ENCODE assay signal across 1 cellular context in genomic region chr6:44237813-44238433, GRCh38.
TF ChIP-seq lines count a peak whose summit lies in the region.

No MANE protein-coding gene starts in this region.

TF ChIP-seq in HepG2, 621 proteins besides CTCF, POLR2A, EP300 and RAD21 (continued from another document):
- TF ChIP-seq ZNF414 (CRISPR knock-in tag; IDR thresholded peaks at IDR 0.05): 0 out of 2 replicates have a peak, but pooled peaks have one; percentile 30
- no peak for TF ChIP-seq TCF7 (IDR thresholded peaks at IDR 0.05; ENCODE audit: low read depth)
- TF ChIP-seq SALL1 (CRISPR knock-in tag; IDR thresholded peaks at IDR 0.05): peak; percentile 75; the same call in 1 of the 2 replicates
- no peak for TF ChIP-seq ZNF326 (CRISPR knock-in tag; IDR thresholded peaks at IDR 0.05; ENCODE audit: borderline replicate concordance)
- TF ChIP-seq ZNF577 (CRISPR knock-in tag; IDR thresholded peaks at IDR 0.05; ENCODE audit: borderline replicate concordance, low read depth): no peak
- TF ChIP-seq KLF11 (CRISPR knock-in tag; IDR thresholded peaks at IDR 0.05): no peak; the same call in 1 of the 2 replicates
- TF ChIP-seq SP1 (IDR thresholded peaks at IDR 0.05): no peak
- no peak; the same call in none of the 2 replicates for TF ChIP-seq SP1 (CRISPR knock-in tag; IDR thresholded peaks at IDR 0.05)
- peak; percentile 77; the same call in 1 of the 2 replicates for TF ChIP-seq MXD3 (CRISPR knock-in tag; IDR thresholded peaks at IDR 0.05)
- peak; percentile 80; the same call in 1 of the 2 replicates for TF ChIP-seq ZNF556 (CRISPR knock-in tag; IDR thresholded peaks at IDR 0.05; ENCODE audit: borderline replicate concordance)
- TF ChIP-seq NR2F6 (IDR thresholded peaks at IDR 0.05): no peak
- peak; percentile 25; the same call in 1 of the 2 replicates for TF ChIP-seq NR2F6 (CRISPR knock-in tag; IDR thresholded peaks at IDR 0.05)
- TF ChIP-seq FOXO1 (CRISPR knock-in tag; IDR thresholded peaks at IDR 0.05): peak; percentile 50; the same call in 1 of the 2 replicates
- TF ChIP-seq ZBTB38 (CRISPR knock-in tag; IDR thresholded peaks at IDR 0.05): peak; percentile 58
- TF ChIP-seq CHCHD3 (CRISPR knock-in tag; IDR thresholded peaks at IDR 0.05): 0 out of 2 replicates have a peak, but pooled peaks have one; percentile 35
- TF ChIP-seq PHF8 (CRISPR knock-in tag; IDR thresholded peaks at IDR 0.05): peak; percentile 78
- TF ChIP-seq ZNF335 (CRISPR knock-in tag; IDR thresholded peaks at IDR 0.05): peak; percentile 58; the same call in 1 of the 2 replicates
- peak; percentile 48; the same call in 1 of the 2 replicates for TF ChIP-seq ARID5B (CRISPR knock-in tag; IDR thresholded peaks at IDR 0.05)
- TF ChIP-seq ZZZ3 (CRISPR knock-in tag; IDR thresholded peaks at IDR 0.05; ENCODE audit: borderline replicate concordance): peak; percentile 39; the same call in 1 of the 2 replicates
- peak; percentile 81; the same call in 1 of the 2 replicates for TF ChIP-seq IRF1 (CRISPR knock-in tag; IDR thresholded peaks at IDR 0.05; ENCODE audit: low read depth)
- TF ChIP-seq ATF7 (IDR thresholded peaks at IDR 0.05): peak; percentile 91; the same call in 1 of the 2 replicates
- peak; percentile 99 for TF ChIP-seq ATF7 (CRISPR knock-in tag; IDR thresholded peaks at IDR 0.05)
